2 cellular contexts compared by ENCODE assay signal in the genomic region with DNA sequence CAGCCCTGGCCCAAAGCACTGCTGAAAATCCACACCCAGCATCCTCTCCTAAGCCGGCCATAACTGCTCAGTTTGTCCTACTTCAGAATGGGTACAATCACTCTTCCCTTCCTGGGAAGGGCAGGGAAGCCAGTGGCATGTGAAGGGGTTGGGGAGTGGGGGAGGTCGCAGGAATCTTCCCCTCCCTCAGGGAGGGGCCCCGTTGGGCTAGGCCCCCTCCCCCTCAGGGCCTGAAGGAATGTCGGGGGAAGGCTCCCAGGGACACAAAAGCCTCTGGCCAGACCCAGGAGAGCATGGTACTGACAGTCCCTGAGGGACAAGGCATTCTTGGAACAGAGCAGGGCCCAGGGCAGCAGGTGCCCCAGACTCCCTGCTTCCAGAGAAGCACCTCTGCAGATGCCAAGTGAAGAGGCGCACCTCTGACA.
TF ChIP-seq lines count a peak whose summit lies in the region.

No MANE protein-coding gene starts in this region.

TF ChIP-seq in SK-N-SH, 30 proteins besides CTCF, POLR2A, EP300 and RAD21 (continued from another document):
- TF ChIP-seq, protein P1, sequence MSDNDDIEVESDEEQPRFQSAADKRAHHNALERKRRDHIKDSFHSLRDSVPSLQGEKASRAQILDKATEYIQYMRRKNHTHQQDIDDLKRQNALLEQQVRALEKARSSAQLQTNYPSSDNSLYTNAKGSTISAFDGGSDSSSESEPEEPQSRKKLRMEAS (IDR thresholded peaks at IDR 0.05; ENCODE audit: low read depth) = no peak
- no peak for TF ChIP-seq RFX5 (IDR thresholded peaks at IDR 0.05; ENCODE audit: low read length)

TF ChIP-seq in SK-N-SH treated with all-trans-retinoic acid at 6 μM for 48 hours, 23 proteins besides CTCF, POLR2A, EP300 and RAD21:
- TF ChIP-seq, protein P2, sequence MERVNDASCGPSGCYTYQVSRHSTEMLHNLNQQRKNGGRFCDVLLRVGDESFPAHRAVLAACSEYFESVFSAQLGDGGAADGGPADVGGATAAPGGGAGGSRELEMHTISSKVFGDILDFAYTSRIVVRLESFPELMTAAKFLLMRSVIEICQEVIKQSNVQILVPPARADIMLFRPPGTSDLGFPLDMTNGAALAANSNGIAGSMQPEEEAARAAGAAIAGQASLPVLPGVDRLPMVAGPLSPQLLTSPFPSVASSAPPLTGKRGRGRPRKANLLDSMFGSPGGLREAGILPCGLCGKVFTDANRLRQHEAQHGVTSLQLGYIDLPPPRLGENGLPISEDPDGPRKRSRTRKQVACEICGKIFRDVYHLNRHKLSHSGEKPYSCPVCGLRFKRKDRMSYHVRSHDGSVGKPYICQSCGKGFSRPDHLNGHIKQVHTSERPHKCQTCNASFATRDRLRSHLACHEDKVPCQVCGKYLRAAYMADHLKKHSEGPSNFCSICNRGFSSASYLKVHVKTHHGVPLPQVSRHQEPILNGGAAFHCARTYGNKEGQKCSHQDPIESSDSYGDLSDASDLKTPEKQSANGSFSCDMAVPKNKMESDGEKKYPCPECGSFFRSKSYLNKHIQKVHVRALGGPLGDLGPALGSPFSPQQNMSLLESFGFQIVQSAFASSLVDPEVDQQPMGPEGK (CRISPR knock-in tag; IDR thresholded peaks at IDR 0.05; ENCODE audit: borderline replicate concordance) = no peak
- TF ChIP-seq SNAI2 (CRISPR knock-in tag; IDR thresholded peaks at IDR 0.05) (no peak), RARB (CRISPR knock-in tag; IDR thresholded peaks at IDR 0.05) (no peak)
